In the genomic region with DNA sequence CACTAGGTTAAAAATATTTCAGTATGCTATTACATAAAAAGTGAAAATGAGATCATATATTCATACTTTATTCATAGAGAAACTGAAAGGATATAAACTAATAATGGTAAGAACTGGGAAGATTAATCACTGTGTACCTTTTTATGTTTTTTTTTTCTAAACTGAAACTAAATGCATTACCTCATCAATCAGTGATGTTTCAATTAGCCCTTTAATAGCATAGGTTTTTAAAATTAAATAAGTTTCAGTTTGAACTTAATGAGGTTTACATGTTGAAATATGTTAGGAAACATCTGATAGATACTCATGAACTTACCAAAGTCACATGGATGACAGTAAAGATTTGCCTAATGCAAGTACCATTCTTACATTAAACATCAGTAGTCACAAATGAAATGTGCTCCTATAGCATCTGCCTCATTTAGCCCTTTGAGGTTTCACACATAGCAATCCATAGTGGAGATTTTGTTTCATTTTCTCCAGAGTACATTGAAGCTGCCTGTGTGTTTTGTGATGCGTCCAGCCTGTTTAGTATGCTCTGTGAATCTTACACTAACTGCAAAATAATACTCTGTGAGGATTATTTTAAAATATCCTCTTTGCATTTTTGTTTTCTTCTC, we compare ENCODE assay signal across 8 cellular contexts. TPM values are rescaled to one million over a fixed set of nuclear protein-coding genes. Genes with fewer than 3 reads are reported as not detected.
DNase-seq lines count a peak whose midpoint lies in the region; ATAC-seq, FAIRE-seq and TF ChIP-seq lines count a peak whose summit lies in the region.

No MANE protein-coding gene starts in this region.

- H3K4me3 Mint-ChIP-seq in activated naive CD8-positive, alpha-beta T cell treated with anti-CD3 and anti-CD28 coated beads for 36 hours, result peak overlapping the region; percentile 76
- H3K4me3 Mint-ChIP-seq in nephron, result no peak overlapping the region

- peaks cover 4% of the 10 kb centered on the region for H3K9me3 Mint-ChIP-seq in activated naive CD8-positive, alpha-beta T cell treated with anti-CD3 and anti-CD28 coated beads for 36 hours
- no peaks in the 10 kb centered on the region for H3K9me3 Mint-ChIP-seq in nephron

- peaks cover 71% of the 10 kb centered on the region for H3K4me1 Mint-ChIP-seq in activated naive CD8-positive, alpha-beta T cell treated with anti-CD3 and anti-CD28 coated beads for 36 hours
- peaks cover 29% of the 10 kb centered on the region for H3K4me1 Mint-ChIP-seq in nephron

- H3K36me3 Mint-ChIP-seq in activated naive CD8-positive, alpha-beta T cell treated with anti-CD3 and anti-CD28 coated beads for 36 hours, result peaks cover 23% of the 10 kb centered on the region
- H3K36me3 Mint-ChIP-seq in nephron (ENCODE audit: low read depth), result peaks cover 9% of the 10 kb centered on the region

- TF ChIP-seq CTCF in nephron (IDR thresholded peaks at IDR 0.05; ENCODE audit: unreplicated experiment in 3 of 3), result no peak

- H3K27ac Mint-ChIP-seq in activated naive CD8-positive, alpha-beta T cell treated with anti-CD3 and anti-CD28 coated beads for 36 hours, result peak overlapping the region; percentile 86
- H3K27ac Mint-ChIP-seq in nephron, result peak overlapping the region; percentile 10 to 43 (median 18)

- H3K27me3 Mint-ChIP-seq in activated naive CD8-positive, alpha-beta T cell treated with anti-CD3 and anti-CD28 coated beads for 36 hours, result no peaks in the 10 kb centered on the region
- H3K27me3 Mint-ChIP-seq in nephron (ENCODE audit: low read depth), result no peaks in the 10 kb centered on the region

- peak; percentile 63 for FAIRE-seq in GM18507 (lab: Jason Lieb, UNC)

- ATAC-seq in HG02759 (IDR thresholded peaks at IDR 0.05; ENCODE audit: unreplicated experiment) (peak; percentile 30), GM18873 (IDR thresholded peaks at IDR 0.05; ENCODE audit: low FRiP score, unreplicated experiment) (no peak), HG03342 (IDR thresholded peaks at IDR 0.05; ENCODE audit: unreplicated experiment) (no peak)

- DNase-seq in GM18507 (ENCODE audit: extremely low spot score, insufficient read length, low read depth) (no peak), NCI-H524 (lab: John Stamatoyannopoulos, UW) (no peak), NCI-H1417 treated with DMSO at 0.1 percent for 48 hours (lab: John Stamatoyannopoulos, UW) (no peak)
- DNase-seq in activated naive CD8-positive, alpha-beta T cell treated with anti-CD3 and anti-CD28 coated beads for 36 hours, result no peak

RNA-seq across cellular contexts. Expression of a gene that starts 8.9 kb away (rescaled TPM):
- 10 to 100 TPM; 70.1 to 74.0 TPM for total RNA-seq in activated naive CD8-positive, alpha-beta T cell treated with anti-CD3 and anti-CD28 coated beads for 36 hours
